In the genomic region with DNA sequence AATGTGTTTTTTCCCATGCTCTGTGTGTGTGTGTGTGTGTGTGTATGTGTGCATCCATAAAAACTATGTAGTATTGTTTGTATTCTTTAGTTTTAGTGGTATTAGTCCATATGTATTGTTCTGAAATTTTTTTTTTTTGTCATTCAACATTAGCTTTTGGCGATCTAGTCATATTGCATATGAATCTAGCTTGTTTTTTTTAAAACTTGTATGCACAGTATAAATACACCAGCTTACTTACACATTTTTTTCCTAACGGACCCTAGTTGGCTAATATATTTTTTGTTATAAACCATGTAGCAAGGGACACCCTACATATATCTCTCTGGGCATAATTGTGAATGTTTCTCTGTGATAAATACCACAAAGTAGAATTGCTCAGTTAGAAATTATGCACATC, we compare ENCODE assay signal across 28 cellular contexts.
"Had no signal": no experiment of that assay in that cellular context is flagged by ENCODE, and none has a peak within 500 bp of the region (broad histone marks: within the 10 kb centered on the region; RNA-seq: fewer than 3 reads in every experiment).

No MANE protein-coding gene starts in this region.

- H3K27ac ChIP-seq: esophagus muscularis mucosa, foreskin keratinocyte, gastroesophageal sphincter, heart left ventricle, hepatocyte, neutrophil, parathyroid adenoma, right lobe of liver, suprapubic skin, transverse colon, upper lobe of right lung, vagina had no signal

- H2AFZ ChIP-seq: hepatocyte, parathyroid adenoma had no signal

- DNase-seq: cortex of kidney; effector memory CD8-positive, alpha-beta T cell; heart left ventricle; kidney; mesenchymal stem cell; mucosa of descending colon; naive B cell; right lobe of liver; small intestine; stimulated activated CD4-positive, alpha-beta T cell treated with anti-CD3 and anti-CD28 coated beads, Interleukin-12 subunit alpha, Interleukin-12 subunit beta, amount 100 ng/mL, for 4 hours; stimulated activated CD4-positive, alpha-beta T cell treated with anti-CD3 and anti-CD28 coated beads, Interleukin-1b, Interleukin-23, amount 100 ng/mL, for 48 hours; stimulated activated CD4-positive, alpha-beta T cell treated with anti-CD3 and anti-CD28 coated beads, Interleukin-4, amount 100 ng/mL, for 1 hour; stimulated activated CD8-positive, alpha-beta memory T cell treated with anti-CD3 and anti-CD28 coated beads, Interleukin-4, amount 100 ng/mL, for 48 hours; stimulated activated naive CD4-positive, alpha-beta T cell; stimulated activated naive CD8-positive, alpha-beta T cell treated with anti-CD3 and anti-CD28 coated beads, Interleukin-15, amount 100 ng/mL, for 72 hours; transverse colon; upper lobe of right lung had no signal

- H3K4me2 ChIP-seq: hepatocyte had no signal

- H3K79me2 ChIP-seq: hepatocyte, parathyroid adenoma had no signal

- H3K4me1 ChIP-seq: esophagus muscularis mucosa, gastroesophageal sphincter, heart left ventricle, parathyroid adenoma, suprapubic skin, transverse colon, upper lobe of right lung, vagina had no signal

- H3K36me3 ChIP-seq: esophagus muscularis mucosa, gastroesophageal sphincter, heart left ventricle, neutrophil, right lobe of liver, suprapubic skin, transverse colon, upper lobe of right lung, vagina had no signal

- H3K27me3 ChIP-seq: esophagus muscularis mucosa, foreskin keratinocyte, gastroesophageal sphincter, hepatocyte, neutrophil, right lobe of liver, suprapubic skin, transverse colon, upper lobe of right lung, vagina had no signal

- H3K9ac ChIP-seq: parathyroid adenoma had no signal

- H3K4me3 ChIP-seq: esophagus muscularis mucosa, gastroesophageal sphincter, heart left ventricle, hepatocyte, lung, mucosa of descending colon, right lobe of liver, suprapubic skin, transverse colon, upper lobe of right lung, vagina had no signal

- ATAC-seq: effector memory CD8-positive, alpha-beta T cell; gastroesophageal sphincter; heart left ventricle; left lobe of liver; mucosa of descending colon; natural killer cell treated with Interleukin-12 subunit alpha and Interleukin-12 subunit beta and Interleukin-15 and Interleukin-18, amount 100 ng/mL, for 72 hours; right lobe of liver; stimulated activated naive CD8-positive, alpha-beta T cell treated with anti-CD3 and anti-CD28 coated beads, Interleukin-15, amount 100 ng/mL, for 72 hours; upper lobe of right lung had no signal

- H3K9me3 ChIP-seq: esophagus muscularis mucosa, gastroesophageal sphincter, heart left ventricle, mucosa of descending colon, neutrophil, right lobe of liver, suprapubic skin, transverse colon, upper lobe of right lung, vagina had no signal
